Comparison of ENCODE assay signal across 23 cellular contexts in the genomic region with DNA sequence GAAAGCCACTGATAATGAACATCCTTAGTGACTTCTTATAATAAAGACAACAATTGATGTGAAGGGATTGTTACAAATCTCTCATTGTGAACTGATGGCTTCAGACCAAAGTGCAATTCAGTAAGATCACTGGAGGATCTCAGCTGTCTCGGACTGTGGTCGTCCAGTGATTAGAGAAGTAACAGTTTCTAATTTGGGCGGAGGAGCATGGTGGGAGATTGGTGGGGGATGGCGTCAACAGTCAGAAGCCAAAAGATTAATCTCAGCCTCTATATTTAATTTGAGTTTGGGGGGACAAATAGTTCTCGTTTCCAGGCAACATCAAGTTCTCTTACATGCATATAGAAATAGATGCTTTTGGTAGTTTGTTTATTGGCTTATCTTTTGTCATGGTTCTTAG. TPM values are rescaled to one million over a fixed set of nuclear protein-coding genes. Genes with fewer than 3 reads are reported as not detected.
"Had no signal": no experiment of that assay in that cellular context is flagged by ENCODE, and none has a peak within 500 bp of the region (broad histone marks: within the 10 kb centered on the region; RNA-seq: fewer than 3 reads in every experiment).

No MANE protein-coding gene starts in this region.

- H3K36me3 ChIP-seq: esophagus squamous epithelium, heart right ventricle, left ventricle myocardium inferior, neutrophil, thoracic aorta, upper lobe of left lung had no signal

- ATAC-seq: activated T-helper 17 cell treated with anti-CD3 and anti-CD28 coated beads, Interleukin-2, amount 50 U/mL, for 72 hours; sciatic nerve; stimulated activated naive B cell treated with anti-CD40 and anti-IgM and Interleukin-4, amounts not matched to agents 10 μg/mL and 1 μg/mL and 100 μg/mL, for 72 hours had no signal

- H3K27ac Mint-ChIP-seq: activated T-helper 17 cell treated with anti-CD3 and anti-CD28 coated beads, Interleukin-2, amount 50 U/mL, for 72 hours; stimulated activated naive B cell treated with anti-CD40 and anti-IgM and Interleukin-4, amounts not matched to agents 10 μg/mL and 1 μg/mL and 100 μg/mL, for 72 hours had no signal

- H3K4me1 ChIP-seq: esophagus squamous epithelium, left ventricle myocardium inferior, parathyroid adenoma, upper lobe of left lung had no signal

- H3K36me3 Mint-ChIP-seq: naive B cell; stimulated activated naive B cell treated with anti-CD40 and anti-IgM and Interleukin-4, amounts not matched to agents 10 μg/mL and 1 μg/mL and 100 μg/mL, for 72 hours had no signal

- H3K4me3 ChIP-seq: esophagus squamous epithelium, heart right ventricle, left ventricle myocardium inferior, spleen, thoracic aorta, upper lobe of left lung had no signal

- H3K9ac ChIP-seq: parathyroid adenoma had no signal

- H3K79me2 ChIP-seq: parathyroid adenoma had no signal

- H3K27ac ChIP-seq: esophagus squamous epithelium, heart right ventricle, left ventricle myocardium inferior, neutrophil, parathyroid adenoma, thoracic aorta, upper lobe of left lung had no signal

- H3K9me3 Mint-ChIP-seq: activated T-helper 17 cell treated with anti-CD3 and anti-CD28 coated beads, Interleukin-2, amount 50 U/mL, for 72 hours; naive B cell; stimulated activated naive B cell treated with anti-CD40 and anti-IgM and Interleukin-4, amounts not matched to agents 10 μg/mL and 1 μg/mL and 100 μg/mL, for 72 hours had no signal

- H3K27me3 ChIP-seq: esophagus squamous epithelium, heart right ventricle, neutrophil, spleen, upper lobe of left lung had no signal

- H3K4me3 Mint-ChIP-seq: activated T-helper 17 cell treated with anti-CD3 and anti-CD28 coated beads, Interleukin-2, amount 50 U/mL, for 72 hours; naive B cell; stimulated activated naive B cell treated with anti-CD40 and anti-IgM and Interleukin-4, amounts not matched to agents 10 μg/mL and 1 μg/mL and 100 μg/mL, for 72 hours had no signal

- H3K9me3 ChIP-seq: esophagus squamous epithelium, heart right ventricle, left ventricle myocardium inferior, neutrophil, spleen, thoracic aorta, upper lobe of left lung had no signal

- DNase-seq: activated CD4-positive, alpha-beta T cell treated with anti-CD3 and anti-CD28 coated beads for 48 hours; activated CD4-positive, CD25-positive, alpha-beta regulatory T cell; activated naive CD4-positive, alpha-beta T cell treated with Interleukin-2 at 50 U/mL for 16 hours; activated T-cell treated with anti-CD3 and anti-CD28 coated beads for 4 hours; effector CD4-positive, alpha-beta T cell; esophagus squamous epithelium; heart right ventricle; kidney glomerular epithelial cell; left ventricle myocardium inferior; naive B cell; spleen; stimulated activated CD4-positive, alpha-beta T cell treated with anti-CD3 and anti-CD28 coated beads, Interleukin-4, amount 100 ng/mL, for 4 hours; stimulated activated naive B cell treated with anti-CD40 and anti-IgM and Interleukin-4, amounts not matched to agents 10 μg/mL and 1 μg/mL and 100 μg/mL, for 72 hours had no signal

- H3K27me3 Mint-ChIP-seq: activated T-helper 17 cell treated with anti-CD3 and anti-CD28 coated beads, Interleukin-2, amount 50 U/mL, for 72 hours; naive B cell had no signal

RNA-seq across cellular contexts. Expression of a gene that starts 11.4 kb away (rescaled TPM):
- total RNA-seq: astrocyte, bronchial epithelial cell, cerebellum, endothelial cell of umbilical vein had no signal

RNA-seq across cellular contexts. Expression of a gene that starts 50.1 kb away (rescaled TPM):
- total RNA-seq: bronchial epithelial cell had no signal
